Comparison of ENCODE assay signal across 8 cellular contexts in the genomic region with DNA sequence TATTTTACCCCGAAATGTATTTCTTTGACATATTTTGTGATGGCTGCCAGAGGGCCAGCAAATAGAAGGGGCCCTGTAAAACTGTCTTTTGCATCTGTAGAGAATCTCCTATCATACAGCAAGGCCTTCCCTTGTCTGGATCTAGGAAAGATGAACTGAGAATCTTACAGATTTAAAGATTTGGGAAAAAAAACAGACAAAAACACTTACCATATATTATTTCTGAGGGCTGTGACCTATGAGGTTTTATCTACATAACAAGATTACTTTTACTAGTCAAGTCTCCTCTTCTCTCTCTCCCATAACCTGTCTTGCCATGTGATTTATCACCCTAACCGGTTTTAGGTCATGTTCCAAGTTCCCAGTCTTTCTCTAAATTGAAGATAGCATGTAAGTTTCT.
"Had no signal": no experiment of that assay in that cellular context is flagged by ENCODE, and none has a peak within 500 bp of the region (broad histone marks: within the 10 kb centered on the region; RNA-seq: fewer than 3 reads in every experiment).

No MANE protein-coding gene starts in this region.

- H3K4me3 Mint-ChIP-seq: H9, HFFc6 had no signal

- DNase-seq: GM23248, GOT3, H7, H9, HCEC 1CT, HFFc6 had no signal

- H3K36me3 ChIP-seq: HAP-1 had no signal

- H3K27ac Mint-ChIP-seq: HFFc6 had no signal

- ATAC-seq: HCT116 had no signal

- H3K9ac ChIP-seq: GM23248 had no signal

- H3K27ac ChIP-seq: GM23248 had no signal

- H3K4me3 ChIP-seq: GM23248, HAP-1 had no signal

- H2AFZ ChIP-seq: GM23248 had no signal
